Comparison of ENCODE assay signal across 10 cellular contexts in genomic region chr10:119189811-119190282, GRCh38. TPM values are rescaled to one million over a fixed set of nuclear protein-coding genes. Genes with fewer than 3 reads are reported as not detected.
A peak's percentile ranks its signal among the peaks of the same experiment; 100 is the strongest.
DNase-seq lines count a peak whose midpoint lies in the region; ATAC-seq and TF ChIP-seq lines count a peak whose summit lies in the region.
"Had no signal": no experiment of that assay in that cellular context is flagged by ENCODE, and none has a peak within 500 bp of the region (broad histone marks: within the 10 kb centered on the region; RNA-seq: fewer than 3 reads in every experiment).

No MANE protein-coding gene starts in this region.

- H3K4me3 ChIP-seq in SJCRH30 (no peak overlapping the region), fibroblast of villous mesenchyme (ENCODE audit: low read depth, low read length) (no peak overlapping the region)

- no peaks in the 10 kb centered on the region for H3K36me3 ChIP-seq in SJCRH30

- H3K27ac Mint-ChIP-seq in activated CD8-positive, alpha-beta memory T cell treated with anti-CD3 and anti-CD28 coated beads, Interleukin-2, amount 10 ng/mL, durations not matched to agents 7 days and 5 days = no peak overlapping the region
- H3K27ac Mint-ChIP-seq in stimulated activated naive CD8-positive, alpha-beta T cell treated with anti-CD3 and anti-CD28 coated beads, Interleukin-15, amount 100 ng/mL, for 72 hours = no peak overlapping the region
- H3K27ac Mint-ChIP-seq: activated naive CD8-positive, alpha-beta T cell treated with anti-CD3 and anti-CD28 coated beads, Interleukin-2, amount 10 ng/mL, durations not matched to agents 7 days and 5 days had no signal

- H3K27me3 ChIP-seq in SJCRH30 = no peaks in the 10 kb centered on the region

- no peaks in the 10 kb centered on the region for H3K9me3 ChIP-seq in SJCRH30 (replicated peaks)

- CTCF ChIA-PET in activated CD8-positive, alpha-beta memory T cell treated with anti-CD3 and anti-CD28 coated beads, Interleukin-2, amount 10 ng/mL, durations not matched to agents 7 days and 5 days (lab: Charles Lee) = interaction anchor here (0.9 to 3.4 kb wide), 6 partner anchors 9 to 300 kb away, joined by 3 to 27 read pairs (median 6); partner anchors contain the start of genes GRK5 and PRDX3

- TF ChIP-seq CTCF in fibroblast of villous mesenchyme (IDR thresholded peaks at IDR 0.05; ENCODE audit: insufficient read depth, low read depth, low read length) = no peak
- TF ChIP-seq CTCF in GM13976 (IDR thresholded peaks at IDR 0.05; ENCODE audit: borderline replicate concordance, control extremely low read depth, extremely low read depth, insufficient read depth, missing control alignments) = no peak

- in situ Hi-C loops in GM13976 (cut with MboI; ENCODE audit: low sequenced_read_pairs, unreplicated experiment) = loop anchor here (10.0 kb wide), 1 partner anchor 225 kb away; no protein-coding TSS in a partner anchor

- no peaks in the 10 kb centered on the region for H3K36me3 Mint-ChIP-seq in activated CD8-positive, alpha-beta memory T cell treated with anti-CD3 and anti-CD28 coated beads, Interleukin-2, amount 10 ng/mL, durations not matched to agents 7 days and 5 days

- H3K27me3 Mint-ChIP-seq in activated CD8-positive, alpha-beta memory T cell treated with anti-CD3 and anti-CD28 coated beads, Interleukin-2, amount 10 ng/mL, durations not matched to agents 7 days and 5 days = no peaks in the 10 kb centered on the region
- no peaks in the 10 kb centered on the region for H3K27me3 Mint-ChIP-seq in stimulated activated naive CD8-positive, alpha-beta T cell treated with anti-CD3 and anti-CD28 coated beads, Interleukin-15, amount 100 ng/mL, for 72 hours

- H3K4me3 Mint-ChIP-seq in activated CD8-positive, alpha-beta memory T cell treated with anti-CD3 and anti-CD28 coated beads, Interleukin-2, amount 10 ng/mL, durations not matched to agents 7 days and 5 days = no peak overlapping the region
- peak overlapping the region in 1 of 2 donors; percentile 41 for H3K4me3 Mint-ChIP-seq in stimulated activated naive CD8-positive, alpha-beta T cell treated with anti-CD3 and anti-CD28 coated beads, Interleukin-15, amount 100 ng/mL, for 72 hours
- H3K4me3 Mint-ChIP-seq: activated naive CD8-positive, alpha-beta T cell treated with anti-CD3 and anti-CD28 coated beads, Interleukin-2, amount 10 ng/mL, durations not matched to agents 7 days and 5 days had no signal

- peak; percentile 30 for ATAC-seq in activated CD8-positive, alpha-beta memory T cell treated with anti-CD3 and anti-CD28 coated beads, Interleukin-2, amount 10 ng/mL, durations not matched to agents 7 days and 5 days
- ATAC-seq in stimulated activated naive CD8-positive, alpha-beta T cell treated with anti-CD3 and anti-CD28 coated beads, Interleukin-15, amount 100 ng/mL, for 72 hours = peak; percentile 82
- ATAC-seq in GM18858 (IDR thresholded peaks at IDR 0.05; ENCODE audit: unreplicated experiment) = no peak
- ATAC-seq in GM18520 (IDR thresholded peaks at IDR 0.05; ENCODE audit: unreplicated experiment) = no peak

- DNase-seq in activated CD8-positive, alpha-beta memory T cell treated with anti-CD3 and anti-CD28 coated beads, Interleukin-2, amount 10 ng/mL, durations not matched to agents 7 days and 5 days = peak; percentile 54
- DNase-seq in activated CD8-positive, alpha-beta memory T cell treated with anti-CD3 and anti-CD28 coated beads, Interleukin-2, amount 50 U/mL, for 48 hours = no peak
- peak; percentile 59 to 77 for DNase-seq in SJCRH30
- DNase-seq in fibroblast of villous mesenchyme (ENCODE audit: low read depth) = peak; percentile 97
- peak in 1 of 2 donors; percentile 53 for DNase-seq in stimulated activated naive CD8-positive, alpha-beta T cell treated with anti-CD3 and anti-CD28 coated beads, Interleukin-15, amount 100 ng/mL, for 72 hours
- DNase-seq in GM13976 (ENCODE audit: low spot score) = no peak
- DNase-seq: activated naive CD8-positive, alpha-beta T cell treated with anti-CD3 and anti-CD28 coated beads, Interleukin-2, amount 10 ng/mL, durations not matched to agents 7 days and 5 days; NCI-H524 had no signal

- peaks cover 14% of the 10 kb centered on the region for H3K4me1 ChIP-seq in SJCRH30

- peak overlapping the region; percentile 17; the same call in 1 of the 2 replicates for H3K27ac ChIP-seq in SJCRH30

- H3K9me3 Mint-ChIP-seq in activated CD8-positive, alpha-beta memory T cell treated with anti-CD3 and anti-CD28 coated beads, Interleukin-2, amount 10 ng/mL, durations not matched to agents 7 days and 5 days (ENCODE audit: low read depth) = no peaks in the 10 kb centered on the region
- no peaks in the 10 kb centered on the region for H3K9me3 Mint-ChIP-seq in stimulated activated naive CD8-positive, alpha-beta T cell treated with anti-CD3 and anti-CD28 coated beads, Interleukin-15, amount 100 ng/mL, for 72 hours
- H3K9me3 Mint-ChIP-seq: activated naive CD8-positive, alpha-beta T cell treated with anti-CD3 and anti-CD28 coated beads, Interleukin-2, amount 10 ng/mL, durations not matched to agents 7 days and 5 days had no signal

- H3K4me1 Mint-ChIP-seq in activated CD8-positive, alpha-beta memory T cell treated with anti-CD3 and anti-CD28 coated beads, Interleukin-2, amount 10 ng/mL, durations not matched to agents 7 days and 5 days = peaks cover 22% of the 10 kb centered on the region
- peaks cover 28% of the 10 kb centered on the region for H3K4me1 Mint-ChIP-seq in stimulated activated naive CD8-positive, alpha-beta T cell treated with anti-CD3 and anti-CD28 coated beads, Interleukin-15, amount 100 ng/mL, for 72 hours

RNA-seq across cellular contexts. Expression of gene PRDX3, which starts 11.2 kb away (rescaled TPM):
- 100 to 1,000 TPM; 124 to 166 TPM for total RNA-seq in activated CD8-positive, alpha-beta memory T cell treated with anti-CD3 and anti-CD28 coated beads, Interleukin-2, amount 10 ng/mL, durations not matched to agents 7 days and 5 days
- total RNA-seq in SJCRH30 (2014; rRNA removed; shearing (Covaris generic)) = 235 and 239 TPM in 2 replicates
- 120 and 222 TPM in 2 replicates for total RNA-seq in fibroblast of villous mesenchyme

RNA-seq across cellular contexts. Expression of gene GRK5, which starts 17.5 kb away (rescaled TPM):
- total RNA-seq in activated CD8-positive, alpha-beta memory T cell treated with anti-CD3 and anti-CD28 coated beads, Interleukin-2, amount 10 ng/mL, durations not matched to agents 7 days and 5 days = 10 to 100 TPM; 23.2 to 29.5 TPM
- total RNA-seq in SJCRH30 (2014; rRNA removed; shearing (Covaris generic)) = 4.4 and 4.7 TPM in 2 replicates
- 15.5 and 16.0 TPM in 2 replicates for total RNA-seq in fibroblast of villous mesenchyme

RNA-seq across cellular contexts. Expression of gene SFXN4, which starts 24.3 kb away (rescaled TPM):
- total RNA-seq in activated CD8-positive, alpha-beta memory T cell treated with anti-CD3 and anti-CD28 coated beads, Interleukin-2, amount 10 ng/mL, durations not matched to agents 7 days and 5 days = 10 to 100 TPM; 29.9 to 33.4 TPM
- 31.4 and 32.1 TPM in 2 replicates for total RNA-seq in SJCRH30 (2014; rRNA removed; shearing (Covaris generic))
- total RNA-seq in fibroblast of villous mesenchyme = 11.3 and 13.0 TPM in 2 replicates

Comparison
In these comparisons a context has a peak if more than half of its experiments do, and no peak if none do; other contexts are left out.
1. DNase-seq: peak in activated CD8-positive, alpha-beta memory T cell treated with anti-CD3 and anti-CD28 coated beads, Interleukin-2, amount 10 ng/mL, durations not matched to agents 7 days and 5 days (single experiment), SJCRH30 (2 of 2) and fibroblast of villous mesenchyme (single experiment); none in activated CD8-positive, alpha-beta memory T cell treated with anti-CD3 and anti-CD28 coated beads, Interleukin-2, amount 50 U/mL, for 48 hours (single experiment) and GM13976 (single experiment).
2. ATAC-seq: peak in activated CD8-positive, alpha-beta memory T cell treated with anti-CD3 and anti-CD28 coated beads, Interleukin-2, amount 10 ng/mL, durations not matched to agents 7 days and 5 days (single experiment) and stimulated activated naive CD8-positive, alpha-beta T cell treated with anti-CD3 and anti-CD28 coated beads, Interleukin-15, amount 100 ng/mL, for 72 hours (single experiment); none in GM18858 (single experiment) and GM18520 (single experiment).